ENCODE assay signal across 23 cellular contexts in the genomic region with DNA sequence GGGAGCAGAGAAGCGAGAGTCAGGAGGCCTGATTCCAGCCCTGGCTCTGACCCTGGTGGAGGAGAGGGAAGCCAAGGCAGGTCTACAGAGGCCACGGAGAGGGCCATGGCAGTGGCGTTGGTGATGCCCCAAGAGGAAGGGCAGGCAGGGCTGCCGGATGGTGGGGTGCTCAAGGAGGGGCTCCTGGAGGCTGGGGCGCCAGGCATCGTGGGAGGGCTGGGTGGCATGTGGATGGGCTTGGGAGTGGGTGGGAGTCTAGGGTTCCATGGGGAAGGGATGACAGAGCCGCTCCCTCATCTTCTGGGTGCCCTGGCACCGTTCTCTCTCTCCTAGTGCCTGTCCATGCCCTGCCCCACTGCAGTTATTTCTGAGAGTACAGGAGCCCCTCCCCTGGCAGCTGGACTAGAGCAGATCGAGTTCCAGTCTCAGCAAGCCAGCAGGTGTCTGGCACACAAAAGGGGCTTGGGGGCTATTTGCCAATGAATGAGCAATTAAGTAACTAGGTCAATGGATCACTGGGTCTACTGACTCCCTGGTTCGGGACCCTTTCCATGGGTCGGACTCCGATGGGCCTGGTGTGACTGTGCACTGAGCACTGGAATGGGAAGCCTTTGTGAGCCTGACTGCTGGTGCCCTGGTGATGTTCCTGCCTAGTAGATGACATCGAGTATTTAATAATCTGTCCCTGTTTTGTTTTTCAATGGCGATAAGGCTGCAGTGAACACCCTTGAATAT.
"Had no signal": no experiment of that assay in that cellular context is flagged by ENCODE, and none has a peak within 500 bp of the region (broad histone marks: within the 10 kb centered on the region; RNA-seq: fewer than 3 reads in every experiment).

No MANE protein-coding gene starts in this region.

- H3K4me1 ChIP-seq: heart left ventricle, neural progenitor cell, pancreas, right lobe of liver, tibial artery had no signal

- FAIRE-seq: frontal cortex, islet of Langerhans, pancreas had no signal

- H3K27me3 ChIP-seq: neural progenitor cell, pancreas, right lobe of liver had no signal

- DNase-seq: cortex of kidney; dorsolateral prefrontal cortex; effector CD8-positive, alpha-beta T cell; heart left ventricle; hypothalamus; mammary epithelial cell; mucosa of descending colon; nucleus accumbens; pancreas; right lobe of liver; spleen; stimulated activated CD4-positive, alpha-beta T cell treated with anti-CD3 and anti-CD28 coated beads, Interleukin-15, amount 100 ng/mL, for 24 hours; stimulated activated CD4-positive, alpha-beta T cell treated with anti-CD3 and anti-CD28 coated beads, Interleukin-1b, Interleukin-23, amount 100 ng/mL, for 48 hours; stimulated activated CD4-positive, alpha-beta T cell treated with anti-CD3 and anti-CD28 coated beads, Interleukin-4, amount 100 ng/mL, for 24 hours; tibial artery had no signal

- H3K36me3 ChIP-seq: heart left ventricle, neural progenitor cell, pancreas, right lobe of liver, spleen, tibial artery had no signal

- H3K9me3 ChIP-seq: mucosa of descending colon, pancreas, right lobe of liver had no signal

- H3K36me3 Mint-ChIP-seq: natural killer cell treated with Interleukin-12 subunit alpha and Interleukin-12 subunit beta and Interleukin-15 and Interleukin-18, amount 100 ng/mL, for 72 hours; neural progenitor cell; stimulated activated memory B cell treated with anti-CD40 and anti-IgM and Interleukin-4, amounts not matched to agents 10 μg/mL and 1 μg/mL and 100 μg/mL, for 72 hours had no signal

- ATAC-seq: heart left ventricle; left lobe of liver; mucosa of descending colon; pancreas; right lobe of liver; stimulated activated memory B cell treated with anti-CD40 and anti-IgM and Interleukin-4, amounts not matched to agents 10 μg/mL and 1 μg/mL and 100 μg/mL, for 72 hours had no signal

- H3K4me3 ChIP-seq: dorsolateral prefrontal cortex, heart left ventricle, mucosa of descending colon, neural progenitor cell, pancreas, right lobe of liver, spleen, tibial artery had no signal

- H3K27ac ChIP-seq: dorsolateral prefrontal cortex, heart left ventricle, neural progenitor cell, pancreas, right lobe of liver, spleen, tibial artery had no signal

- H3K27ac Mint-ChIP-seq: natural killer cell treated with Interleukin-12 subunit alpha and Interleukin-12 subunit beta and Interleukin-15 and Interleukin-18, amount 100 ng/mL, for 72 hours; neural progenitor cell; progenitor cell of endocrine pancreas; stimulated activated memory B cell treated with anti-CD40 and anti-IgM and Interleukin-4, amounts not matched to agents 10 μg/mL and 1 μg/mL and 100 μg/mL, for 72 hours; stimulated activated naive CD8-positive, alpha-beta T cell treated with anti-CD3 and anti-CD28 coated beads, Interleukin-15, Interleukin-2, amounts not matched to agents 100 ng/mL and 50 ng/mL, for 24 hours had no signal

- H3K9ac ChIP-seq: neural progenitor cell had no signal

- H2AFZ ChIP-seq: neural progenitor cell had no signal

- H3K4me2 ChIP-seq: neural progenitor cell had no signal

- H3K4me3 Mint-ChIP-seq: natural killer cell treated with Interleukin-12 subunit alpha and Interleukin-12 subunit beta and Interleukin-15 and Interleukin-18, amount 100 ng/mL, for 72 hours; neural progenitor cell; stimulated activated memory B cell treated with anti-CD40 and anti-IgM and Interleukin-4, amounts not matched to agents 10 μg/mL and 1 μg/mL and 100 μg/mL, for 72 hours; stimulated activated naive CD8-positive, alpha-beta T cell treated with anti-CD3 and anti-CD28 coated beads, Interleukin-15, Interleukin-2, amounts not matched to agents 100 ng/mL and 50 ng/mL, for 24 hours had no signal

- H3K4me1 Mint-ChIP-seq: stimulated activated memory B cell treated with anti-CD40 and anti-IgM and Interleukin-4, amounts not matched to agents 10 μg/mL and 1 μg/mL and 100 μg/mL, for 72 hours had no signal

- H3K27me3 Mint-ChIP-seq: progenitor cell of endocrine pancreas; stimulated activated naive CD8-positive, alpha-beta T cell treated with anti-CD3 and anti-CD28 coated beads, Interleukin-15, Interleukin-2, amounts not matched to agents 100 ng/mL and 50 ng/mL, for 24 hours had no signal
